ENCODE assay signal across 8 cellular contexts in the genomic region with DNA sequence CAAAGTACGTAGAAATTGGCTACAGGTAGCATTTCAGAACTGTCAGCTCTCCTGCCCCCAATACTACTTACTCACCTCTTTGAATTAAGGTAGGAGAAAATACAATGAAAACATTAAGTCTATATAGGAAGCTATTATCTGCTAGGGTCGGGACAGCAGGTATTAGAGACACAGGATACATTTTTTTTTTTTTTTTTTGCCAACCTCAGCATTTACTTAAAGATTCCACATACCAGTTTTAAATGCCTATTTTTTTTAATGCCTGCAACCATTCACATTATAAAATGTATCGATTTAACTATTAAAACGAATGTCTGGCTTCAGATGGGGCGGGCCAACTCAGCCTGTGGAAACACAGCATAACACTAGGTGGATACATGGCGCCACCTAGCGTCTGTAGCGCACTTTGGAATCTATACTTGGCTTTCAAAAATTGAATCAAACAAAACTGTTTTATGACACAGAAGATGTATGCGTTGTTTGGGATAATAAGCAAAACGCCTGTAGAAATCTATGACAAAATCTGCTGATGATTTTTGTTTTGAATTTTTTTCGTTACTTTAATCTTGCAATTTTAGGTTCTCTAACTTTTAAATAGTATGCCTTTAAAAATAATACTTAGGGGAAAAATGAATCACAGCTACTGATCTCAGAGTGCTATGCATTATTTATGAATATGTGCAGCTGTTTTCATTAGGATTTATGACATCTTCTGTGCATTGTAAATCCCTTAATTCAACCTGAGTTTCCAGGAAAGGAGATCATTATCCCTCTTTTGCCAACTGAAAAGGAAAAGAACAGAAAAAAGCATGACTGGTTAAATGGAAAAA.
DNase-seq lines count a peak whose midpoint lies in the region; ATAC-seq, FAIRE-seq and TF ChIP-seq lines count a peak whose summit lies in the region.

No MANE protein-coding gene starts in this region.

- no peak overlapping the region for H3K4me2 ChIP-seq in osteoblast (ENCODE audit: insufficient read depth, low read length)

- TF ChIP-seq EP300 in Ishikawa (IDR thresholded peaks at IDR 0.05; ENCODE audit: borderline replicate concordance), result no peak

- no peak overlapping the region for H3K27ac Mint-ChIP-seq in activated T-cell treated with anti-CD3 and anti-CD28 coated beads, Interleukin-2, amount 50 U/mL, for 72 hours

- ATAC-seq in GM21576 (IDR thresholded peaks at IDR 0.05; ENCODE audit: unreplicated experiment), result peak; percentile 76
- peak; percentile 71 to 74 for ATAC-seq in activated T-cell treated with anti-CD3 and anti-CD28 coated beads, Interleukin-2, amount 50 U/mL, for 72 hours (replicated peaks in 1 of 2)

- no peaks in the 10 kb centered on the region for H3K4me1 Mint-ChIP-seq in activated T-cell treated with anti-CD3 and anti-CD28 coated beads, Interleukin-2, amount 50 U/mL, for 72 hours (ENCODE audit: low read depth)

- H3K4me3 ChIP-seq in osteoblast (ENCODE audit: insufficient read depth, low read length) (no peak overlapping the region), thyroid gland (replicated peaks in 1 of 3) (no peak overlapping the region)

- H3K9me3 ChIP-seq in osteoblast (ENCODE audit: low read depth, low read length), result no peaks in the 10 kb centered on the region
- H3K9me3 ChIP-seq in thyroid gland, result no peaks in the 10 kb centered on the region

- H3K4me3 Mint-ChIP-seq in activated T-cell treated with anti-CD3 and anti-CD28 coated beads, Interleukin-2, amount 50 U/mL, for 72 hours, result no peak overlapping the region

- peak; percentile 68 for DNase-seq in EL
- DNase-seq in RCC 7860 (ENCODE audit: low spot score), result peak; percentile 36
- DNase-seq in activated T-cell treated with anti-CD3 and anti-CD28 coated beads, Interleukin-2, amount 50 U/mL, for 72 hours, result peak; percentile 71 to 74
- DNase-seq in fibroblast of the conjunctiva (ENCODE audit: low read depth), result peak; percentile 47
- DNase-seq in osteoblast (ENCODE audit: insufficient read length, low spot score, missing footprints), result peak; percentile 6
- DNase-seq in thyroid gland, result peak; percentile 78

- intact Hi-C loops in thyroid gland (cut with DNase I), result no loop called here

- WGBS in thyroid gland, 2 donors, result 20 to 21% methylated on average over 11 of the region's 11 CpGs

- no peaks in the 10 kb centered on the region for H3K36me3 ChIP-seq in osteoblast (ENCODE audit: insufficient read depth, low read length)
- no peaks in the 10 kb centered on the region for H3K36me3 ChIP-seq in thyroid gland

- peaks cover 27% of the 10 kb centered on the region for H3K27me3 Mint-ChIP-seq in activated T-cell treated with anti-CD3 and anti-CD28 coated beads, Interleukin-2, amount 50 U/mL, for 72 hours (ENCODE audit: low read depth)

- H3K27ac ChIP-seq in osteoblast (ENCODE audit: low read depth, low read length) (no peak overlapping the region), thyroid gland (no peak overlapping the region)

- no peak for TF ChIP-seq POLR2A in thyroid gland (IDR thresholded peaks at IDR 0.05)

- no peaks in the 10 kb centered on the region for H3K9me3 Mint-ChIP-seq in activated T-cell treated with anti-CD3 and anti-CD28 coated beads, Interleukin-2, amount 50 U/mL, for 72 hours

- TF ChIP-seq CTCF in osteoblast (IDR thresholded peaks at IDR 0.05; ENCODE audit: extremely low read depth, low read depth, low read length) (peak; percentile 92), thyroid gland (IDR thresholded peaks at IDR 0.05) (peak; percentile 62 to 83 (median 78))

- no peaks in the 10 kb centered on the region for H3K36me3 Mint-ChIP-seq in activated T-cell treated with anti-CD3 and anti-CD28 coated beads, Interleukin-2, amount 50 U/mL, for 72 hours (ENCODE audit: insufficient read depth in 2 of 2)

- H4K20me1 ChIP-seq in osteoblast (ENCODE audit: insufficient read depth, low read length), result no peaks in the 10 kb centered on the region

- no peak overlapping the region for H2AFZ ChIP-seq in osteoblast (ENCODE audit: low read length)

- H3K27me3 ChIP-seq in osteoblast (ENCODE audit: insufficient read depth, low read length) (no peaks in the 10 kb centered on the region), thyroid gland (no peaks in the 10 kb centered on the region)

- peak; percentile 70 for FAIRE-seq in RCC 7860 (lab: Jason Lieb, UNC)

- no peaks in the 10 kb centered on the region for H3K79me2 ChIP-seq in osteoblast (ENCODE audit: insufficient read depth, low read length)

- TF ChIP-seq RAD21 in Ishikawa (IDR thresholded peaks at IDR 0.05; ENCODE audit: low read depth), result peak; percentile 96

- no peaks in the 10 kb centered on the region for H3K4me1 ChIP-seq in osteoblast (ENCODE audit: insufficient read depth, low read length)
- no peaks in the 10 kb centered on the region for H3K4me1 ChIP-seq in thyroid gland

TF ChIP-seq in Ishikawa, 13 proteins besides CTCF, POLR2A, EP300 and RAD21:
- TF ChIP-seq EGR1 (IDR thresholded peaks at IDR 0.05), result no peak
- TF ChIP-seq YY1 (IDR thresholded peaks at IDR 0.05; ENCODE audit: low read depth), result no peak
- TF ChIP-seq ZBTB7A (IDR thresholded peaks at IDR 0.05; ENCODE audit: low read depth), result no peak
- no peak for TF ChIP-seq TAF1 (IDR thresholded peaks at IDR 0.05; ENCODE audit: low read depth)
- no peak for TF ChIP-seq CEBPB (IDR thresholded peaks at IDR 0.05)
- no peak for TF ChIP-seq NFIC (IDR thresholded peaks at IDR 0.05)
- TF ChIP-seq, protein P1, sequence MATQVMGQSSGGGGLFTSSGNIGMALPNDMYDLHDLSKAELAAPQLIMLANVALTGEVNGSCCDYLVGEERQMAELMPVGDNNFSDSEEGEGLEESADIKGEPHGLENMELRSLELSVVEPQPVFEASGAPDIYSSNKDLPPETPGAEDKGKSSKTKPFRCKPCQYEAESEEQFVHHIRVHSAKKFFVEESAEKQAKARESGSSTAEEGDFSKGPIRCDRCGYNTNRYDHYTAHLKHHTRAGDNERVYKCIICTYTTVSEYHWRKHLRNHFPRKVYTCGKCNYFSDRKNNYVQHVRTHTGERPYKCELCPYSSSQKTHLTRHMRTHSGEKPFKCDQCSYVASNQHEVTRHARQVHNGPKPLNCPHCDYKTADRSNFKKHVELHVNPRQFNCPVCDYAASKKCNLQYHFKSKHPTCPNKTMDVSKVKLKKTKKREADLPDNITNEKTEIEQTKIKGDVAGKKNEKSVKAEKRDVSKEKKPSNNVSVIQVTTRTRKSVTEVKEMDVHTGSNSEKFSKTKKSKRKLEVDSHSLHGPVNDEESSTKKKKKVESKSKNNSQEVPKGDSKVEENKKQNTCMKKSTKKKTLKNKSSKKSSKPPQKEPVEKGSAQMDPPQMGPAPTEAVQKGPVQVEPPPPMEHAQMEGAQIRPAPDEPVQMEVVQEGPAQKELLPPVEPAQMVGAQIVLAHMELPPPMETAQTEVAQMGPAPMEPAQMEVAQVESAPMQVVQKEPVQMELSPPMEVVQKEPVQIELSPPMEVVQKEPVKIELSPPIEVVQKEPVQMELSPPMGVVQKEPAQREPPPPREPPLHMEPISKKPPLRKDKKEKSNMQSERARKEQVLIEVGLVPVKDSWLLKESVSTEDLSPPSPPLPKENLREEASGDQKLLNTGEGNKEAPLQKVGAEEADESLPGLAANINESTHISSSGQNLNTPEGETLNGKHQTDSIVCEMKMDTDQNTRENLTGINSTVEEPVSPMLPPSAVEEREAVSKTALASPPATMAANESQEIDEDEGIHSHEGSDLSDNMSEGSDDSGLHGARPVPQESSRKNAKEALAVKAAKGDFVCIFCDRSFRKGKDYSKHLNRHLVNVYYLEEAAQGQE (IDR thresholded peaks at IDR 0.05; ENCODE audit: low read depth), result no peak
- TF ChIP-seq TEAD4 (IDR thresholded peaks at IDR 0.05), result no peak
- TF ChIP-seq, protein P2, sequence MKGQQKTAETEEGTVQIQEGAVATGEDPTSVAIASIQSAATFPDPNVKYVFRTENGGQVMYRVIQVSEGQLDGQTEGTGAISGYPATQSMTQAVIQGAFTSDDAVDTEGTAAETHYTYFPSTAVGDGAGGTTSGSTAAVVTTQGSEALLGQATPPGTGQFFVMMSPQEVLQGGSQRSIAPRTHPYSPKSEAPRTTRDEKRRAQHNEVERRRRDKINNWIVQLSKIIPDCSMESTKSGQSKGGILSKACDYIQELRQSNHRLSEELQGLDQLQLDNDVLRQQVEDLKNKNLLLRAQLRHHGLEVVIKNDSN (IDR thresholded peaks at IDR 0.05), result no peak
- no peak for TF ChIP-seq FOXM1 (IDR thresholded peaks at IDR 0.05; ENCODE audit: borderline replicate concordance, low read depth)
- no peak for TF ChIP-seq CREB1 (IDR thresholded peaks at IDR 0.05; ENCODE audit: low read depth)
- TF ChIP-seq TCF12 (IDR thresholded peaks at IDR 0.05; ENCODE audit: low read depth), result no peak
- TF ChIP-seq, protein P3, sequence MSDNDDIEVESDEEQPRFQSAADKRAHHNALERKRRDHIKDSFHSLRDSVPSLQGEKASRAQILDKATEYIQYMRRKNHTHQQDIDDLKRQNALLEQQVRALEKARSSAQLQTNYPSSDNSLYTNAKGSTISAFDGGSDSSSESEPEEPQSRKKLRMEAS (IDR thresholded peaks at IDR 0.05), result no peak

Comparison
In these comparisons a context has a peak if more than half of its experiments do, and no peak if none do; other contexts are left out.
1. DNase-seq: peak in every context shown above with its lines; median percentile 78 in thyroid gland; 72 in activated T-cell treated with anti-CD3 and anti-CD28 coated beads, Interleukin-2, amount 50 U/mL, for 72 hours; 68 in EL; 47 in fibroblast of the conjunctiva; 36 in RCC 7860; 6 in osteoblast.